Comparison of ENCODE assay signal across 8 cellular contexts in the genomic region with DNA sequence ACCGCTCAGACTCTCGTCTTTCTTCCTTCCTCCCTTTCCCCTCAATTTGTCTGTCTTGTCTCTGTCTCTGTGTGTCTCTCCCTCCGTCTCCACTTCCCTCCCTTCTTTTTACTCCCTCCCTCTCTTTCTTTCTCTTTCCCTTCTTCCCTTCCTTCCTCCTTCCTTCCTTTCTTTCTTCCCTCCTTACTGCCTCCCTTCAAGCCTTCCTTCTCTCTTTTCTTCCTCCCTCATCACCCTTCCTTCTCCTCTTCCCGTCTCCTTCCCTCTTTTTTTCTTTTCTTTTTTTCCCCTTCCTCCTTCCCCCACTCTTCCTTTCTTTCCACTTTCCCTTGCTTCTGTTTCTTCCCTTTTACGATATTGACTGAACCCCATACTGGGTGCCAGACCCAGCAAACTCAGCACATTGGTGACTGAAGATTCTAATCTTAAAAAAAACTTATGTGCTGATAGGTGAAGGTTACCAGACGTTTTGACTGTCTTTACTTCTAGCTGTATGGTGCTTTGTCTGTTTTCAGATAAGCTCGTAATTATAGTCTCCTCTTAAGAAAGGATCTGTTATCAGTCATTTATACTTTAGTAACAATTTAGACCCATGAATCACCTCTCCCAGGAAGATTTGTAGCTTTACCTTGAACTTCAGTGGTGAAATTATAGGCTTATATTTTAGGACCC. TPM values are rescaled to one million over a fixed set of nuclear protein-coding genes. Genes with fewer than 3 reads are reported as not detected.
DNase-seq lines count a peak whose midpoint lies in the region; ATAC-seq and TF ChIP-seq lines count a peak whose summit lies in the region.

No MANE protein-coding gene starts in this region.

- H3K4me1 ChIP-seq in HAP-1, result peaks cover 10% of the 10 kb centered on the region; the same call in 1 of the 2 replicates
- peaks cover 25 to 50% (median 41%) of the 10 kb centered on the region in 6 donors for H3K4me1 ChIP-seq in spleen

- in situ Hi-C loops in HAP-1 (cut with MboI; ENCODE audit: low sequenced_read_pairs), result loop anchor here (25.0 kb wide), 1 partner anchor 443 kb away; no protein-coding TSS in a partner anchor

- DNase-seq in HAP-1 (ENCODE audit: low spot score in 2 of 2) (no peak), SK-N-MC (ENCODE audit: low read depth, low spot score) (no peak), fibroblast of villous mesenchyme (ENCODE audit: low read depth) (peak; percentile 35), spleen (no peak), DMS153 (lab: John Stamatoyannopoulos, UW) (no peak), left colon (no peak), NOMO-1 treated with DMSO at 0.1 percent for 48 hours (lab: John Stamatoyannopoulos, UW; ENCODE audit: unreplicated experiment) (no peak)
- no peak for DNase-seq in activated CD4-positive, alpha-beta T cell treated with anti-CD3 and anti-CD28 coated beads for 1 hour

- peak overlapping the region; percentile 24 for H3K4me3 ChIP-seq in HAP-1
- peak overlapping the region; percentile 62 for H3K4me3 ChIP-seq in SK-N-MC
- H3K4me3 ChIP-seq in fibroblast of villous mesenchyme (ENCODE audit: low read depth, low read length), result peak overlapping the region; percentile 57
- peak overlapping the region in 7 of 8 donors; percentile 23 to 100 (median 86) for H3K4me3 ChIP-seq in spleen

- WGBS in spleen, 5 donors, result 22 to 37% (median 24%) methylated on average over 5 to 7 of the region's 7 CpGs

- no peak for TF ChIP-seq CTCF in fibroblast of villous mesenchyme (IDR thresholded peaks at IDR 0.05; ENCODE audit: insufficient read depth, low read depth, low read length)
- peak in 2 of 11 experiments; percentile 30 to 35 for TF ChIP-seq CTCF in spleen (IDR thresholded peaks at IDR 0.05 in 8 of 11, conservative IDR thresholded peaks at IDR 0.05 in 3 of 11)

- H3K9ac ChIP-seq in SK-N-MC (ENCODE audit: insufficient read length), result no peak overlapping the region

- TF ChIP-seq POLR2A in spleen (IDR thresholded peaks at IDR 0.05), result no peak

- H3K27ac ChIP-seq in SK-N-MC (no peak overlapping the region), spleen (peak overlapping the region in 7 of 8 donors; percentile 57 to 89 (median 81))

- H3K27me3 ChIP-seq in HAP-1 (ENCODE audit: low read depth) (no peaks in the 10 kb centered on the region), spleen (replicated peaks in 1 of 7) (no peaks in the 10 kb centered on the region)

- H3K36me3 ChIP-seq in HAP-1 (replicated peaks) (peaks cover 22% of the 10 kb centered on the region), SK-N-MC (ENCODE audit: insufficient read depth, low read length) (peaks cover 21% of the 10 kb centered on the region; the same call in 1 of the 2 replicates), spleen (peaks cover 0 to 17% (median 2%) of the 10 kb centered on the region in 6 donors)

- intact Hi-C loops in spleen (cut with DNase I; ENCODE audit: low total_unique reads) (loop anchor here (10.0 kb wide), 2 partner anchors 296 to 436 kb away; no protein-coding TSS in a partner anchor), left colon (cut with DNase I, micrococcal nuclease) (loop anchor here in 1 of 2 donors (10.0 kb wide), 2 partner anchors 154 to 344 kb away; partner anchors contain the start of gene CNEP1R1)

- no peak for ATAC-seq in left colon

- no peaks in the 10 kb centered on the region for H3K9me3 ChIP-seq in HAP-1
- no peaks in the 10 kb centered on the region for H3K9me3 ChIP-seq in SK-N-MC (ENCODE audit: low read depth, low read length)
- no peaks in the 10 kb centered on the region for H3K9me3 ChIP-seq in spleen

RNA-seq across cellular contexts. Expression of gene BRD7, which starts 0.5 kb away (rescaled TPM):
- total RNA-seq in fibroblast of villous mesenchyme (29.0 and 31.5 TPM in 2 replicates), spleen (10 to 100 TPM; 47.4 to 69.7 (median 59.1) TPM), left colon (10 to 100 TPM; 54.3 to 54.5 TPM)
- 10 to 100 TPM; 39.2 to 50.5 (median 47.2) TPM for polyA plus RNA-seq in spleen

Comparison
In these comparisons a context has a peak if more than half of its experiments do, and no peak if none do; other contexts are left out.
1. H3K4me3 ChIP-seq: peak in every context shown above with its lines; median percentile 86 in spleen; 62 in SK-N-MC; 57 in fibroblast of villous mesenchyme; 24 in HAP-1.